8 cellular contexts compared by ENCODE assay signal in genomic region chr1:144461136-144461759, GRCh38. TPM values are rescaled to one million over a fixed set of nuclear protein-coding genes. Genes with fewer than 3 reads are reported as not detected.
DNase-seq lines count a peak whose midpoint lies in the region; ATAC-seq and TF ChIP-seq lines count a peak whose summit lies in the region.
"Not testable (repeated sequence)": the region's sequence is repeated elsewhere in the genome, so short reads cannot be mapped to it uniquely, and the experiment has no call there.

A gene with protein sequence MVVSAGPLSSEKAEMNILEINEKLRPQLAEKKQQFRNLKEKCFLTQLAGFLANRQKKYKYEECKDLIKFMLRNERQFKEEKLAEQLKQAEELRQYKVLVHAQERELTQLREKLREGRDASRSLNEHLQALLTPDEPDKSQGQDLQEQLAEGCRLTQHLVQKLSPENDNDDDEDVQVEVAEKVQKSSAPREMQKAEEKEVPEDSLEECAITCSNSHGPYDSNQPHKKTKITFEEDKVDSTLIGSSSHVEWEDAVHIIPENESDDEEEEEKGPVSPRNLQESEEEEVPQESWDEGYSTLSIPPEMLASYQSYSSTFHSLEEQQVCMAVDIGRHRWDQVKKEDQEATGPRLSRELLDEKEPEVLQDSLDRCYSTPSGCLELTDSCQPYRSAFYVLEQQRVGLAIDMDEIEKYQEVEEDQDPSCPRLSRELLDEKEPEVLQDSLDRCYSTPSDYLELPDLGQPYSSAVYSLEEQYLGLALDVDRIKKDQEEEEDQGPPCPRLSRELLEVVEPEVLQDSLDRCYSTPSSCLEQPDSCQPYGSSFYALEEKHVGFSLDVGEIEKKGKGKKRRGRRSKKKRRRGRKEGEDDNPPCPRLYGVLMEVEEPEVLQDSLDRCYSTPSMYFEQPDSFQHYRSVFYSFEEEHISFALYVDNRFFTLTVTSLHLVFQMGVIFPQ (minus strand): TSS chr1:144461669. CDS start chr1:144440003, 21,666 bp downstream.

- TF ChIP-seq POLR2A in esophagus squamous epithelium (IDR thresholded peaks at IDR 0.05), result peak in 2 of 4 donors; percentile 19 to 60

- TF ChIP-seq CTCF in esophagus squamous epithelium (IDR thresholded peaks at IDR 0.05), result not testable (repeated sequence)

- H3K4me3 ChIP-seq in esophagus squamous epithelium, result peak within 1 kb of the TSS; percentile 51 to 80 (median 67)
- H3K4me3 ChIP-seq in mucosa of rectum (ENCODE audit: low read length in 2 of 2), result peak within 1 kb of the TSS; percentile 37 to 68

- H3K27ac ChIP-seq in esophagus squamous epithelium, result peak within 1 kb of the TSS; percentile 71 to 84 (median 82)
- not testable (repeated sequence) for H3K27ac ChIP-seq in mucosa of rectum (ENCODE audit: low read depth in 2 of 2, low read length in 2 of 2)

- not testable (repeated sequence) for H3K27me3 ChIP-seq in esophagus squamous epithelium; mucosa of rectum (ENCODE audit: control insufficient read depth in 2 of 2, insufficient read depth in 2 of 2, low read length in 2 of 2)

- not testable (repeated sequence) for H3K4me1 ChIP-seq in esophagus squamous epithelium; mucosa of rectum (ENCODE audit: control insufficient read depth in 2 of 2, insufficient read depth in 2 of 2, low read length in 2 of 2)

- DNase-seq in COLO668 (lab: John Stamatoyannopoulos, UW; ENCODE audit: unreplicated experiment), result peak; percentile 69
- DNase-seq in HUDEP-2 (lab: John Stamatoyannopoulos, UW; ENCODE audit: unreplicated experiment in 76 of 76), result peak in 57 of 76 experiments; percentile 1 to 60 (median 27)
- peak; percentile 77 to 80 for DNase-seq in SHP77 (lab: John Stamatoyannopoulos, UW)
- DNase-seq in activated T-helper 9 cell treated with anti-CD3 and anti-CD28 coated beads, Interleukin-2, amount 50 U/mL, for 16 hours (ENCODE audit: low read depth), result peak; percentile 34
- DNase-seq in esophagus squamous epithelium (lab: John Stamatoyannopoulos, UW), result not testable (repeated sequence)
- DNase-seq in stimulated activated CD8-positive, alpha-beta memory T cell treated with anti-CD3 and anti-CD28 coated beads, Interleukin-15, amount 100 ng/mL, for 24 hours (ENCODE audit: low read depth), result peak; percentile 41

- H3K9ac ChIP-seq in mucosa of rectum (ENCODE audit: low read depth in 1 of 2, low read length in 2 of 2), result peak within 1 kb of the TSS in 1 of 2 donors; percentile 54

- H3K36me3 ChIP-seq in esophagus squamous epithelium; mucosa of rectum (ENCODE audit: control insufficient read depth in 2 of 2, insufficient read depth in 2 of 2, low read length in 2 of 2): not testable (repeated sequence)

- intact Hi-C loops in esophagus squamous epithelium (cut with DNase I), result not testable (repeated sequence)

- peak; percentile 92 for ATAC-seq in GM21576 (IDR thresholded peaks at IDR 0.05; ENCODE audit: unreplicated experiment)

- 0% methylated on average over 4 of the region's 71 CpGs; no CpG with 5 or more reads in 1 of the 2 donors for WGBS in esophagus squamous epithelium, 2 donors

- H3K9me3 ChIP-seq in esophagus squamous epithelium; mucosa of rectum (ENCODE audit: control insufficient read depth in 2 of 2, low read length in 2 of 2): not testable (repeated sequence)

RNA-seq across cellular contexts. Expression of the gene that starts here (rescaled TPM):
- 10 to 100 TPM in 1 of 4 donors, 1 to 10 TPM in 3; 7.7 to 16.6 (median 9.7) TPM for total RNA-seq in esophagus squamous epithelium
